1 cellular context compared by ENCODE assay signal in the genomic region with DNA sequence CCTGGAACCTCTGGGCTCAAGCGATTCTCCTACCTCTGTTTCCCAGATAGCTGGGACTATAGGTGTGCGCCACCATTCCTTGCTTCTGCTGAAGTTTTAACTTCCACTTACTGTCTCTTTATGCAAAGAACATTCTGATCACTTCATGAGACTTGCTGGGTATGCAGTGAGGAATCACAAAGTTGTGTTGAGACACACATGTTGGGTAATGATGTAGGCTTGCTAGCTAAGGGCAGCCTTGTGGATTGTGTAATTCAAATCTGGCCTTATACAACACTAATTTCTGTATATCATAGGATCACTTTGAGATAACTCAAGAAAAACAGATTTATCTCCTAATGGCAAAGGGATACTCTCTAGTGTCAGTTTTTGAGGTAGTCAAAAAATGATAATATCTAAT.
TF ChIP-seq lines count a peak whose summit lies in the region.

No MANE protein-coding gene starts in this region.

TF ChIP-seq in GM23338, 12 proteins besides CTCF, POLR2A, EP300 and RAD21 (continued from another document):
- TF ChIP-seq, protein P1, sequence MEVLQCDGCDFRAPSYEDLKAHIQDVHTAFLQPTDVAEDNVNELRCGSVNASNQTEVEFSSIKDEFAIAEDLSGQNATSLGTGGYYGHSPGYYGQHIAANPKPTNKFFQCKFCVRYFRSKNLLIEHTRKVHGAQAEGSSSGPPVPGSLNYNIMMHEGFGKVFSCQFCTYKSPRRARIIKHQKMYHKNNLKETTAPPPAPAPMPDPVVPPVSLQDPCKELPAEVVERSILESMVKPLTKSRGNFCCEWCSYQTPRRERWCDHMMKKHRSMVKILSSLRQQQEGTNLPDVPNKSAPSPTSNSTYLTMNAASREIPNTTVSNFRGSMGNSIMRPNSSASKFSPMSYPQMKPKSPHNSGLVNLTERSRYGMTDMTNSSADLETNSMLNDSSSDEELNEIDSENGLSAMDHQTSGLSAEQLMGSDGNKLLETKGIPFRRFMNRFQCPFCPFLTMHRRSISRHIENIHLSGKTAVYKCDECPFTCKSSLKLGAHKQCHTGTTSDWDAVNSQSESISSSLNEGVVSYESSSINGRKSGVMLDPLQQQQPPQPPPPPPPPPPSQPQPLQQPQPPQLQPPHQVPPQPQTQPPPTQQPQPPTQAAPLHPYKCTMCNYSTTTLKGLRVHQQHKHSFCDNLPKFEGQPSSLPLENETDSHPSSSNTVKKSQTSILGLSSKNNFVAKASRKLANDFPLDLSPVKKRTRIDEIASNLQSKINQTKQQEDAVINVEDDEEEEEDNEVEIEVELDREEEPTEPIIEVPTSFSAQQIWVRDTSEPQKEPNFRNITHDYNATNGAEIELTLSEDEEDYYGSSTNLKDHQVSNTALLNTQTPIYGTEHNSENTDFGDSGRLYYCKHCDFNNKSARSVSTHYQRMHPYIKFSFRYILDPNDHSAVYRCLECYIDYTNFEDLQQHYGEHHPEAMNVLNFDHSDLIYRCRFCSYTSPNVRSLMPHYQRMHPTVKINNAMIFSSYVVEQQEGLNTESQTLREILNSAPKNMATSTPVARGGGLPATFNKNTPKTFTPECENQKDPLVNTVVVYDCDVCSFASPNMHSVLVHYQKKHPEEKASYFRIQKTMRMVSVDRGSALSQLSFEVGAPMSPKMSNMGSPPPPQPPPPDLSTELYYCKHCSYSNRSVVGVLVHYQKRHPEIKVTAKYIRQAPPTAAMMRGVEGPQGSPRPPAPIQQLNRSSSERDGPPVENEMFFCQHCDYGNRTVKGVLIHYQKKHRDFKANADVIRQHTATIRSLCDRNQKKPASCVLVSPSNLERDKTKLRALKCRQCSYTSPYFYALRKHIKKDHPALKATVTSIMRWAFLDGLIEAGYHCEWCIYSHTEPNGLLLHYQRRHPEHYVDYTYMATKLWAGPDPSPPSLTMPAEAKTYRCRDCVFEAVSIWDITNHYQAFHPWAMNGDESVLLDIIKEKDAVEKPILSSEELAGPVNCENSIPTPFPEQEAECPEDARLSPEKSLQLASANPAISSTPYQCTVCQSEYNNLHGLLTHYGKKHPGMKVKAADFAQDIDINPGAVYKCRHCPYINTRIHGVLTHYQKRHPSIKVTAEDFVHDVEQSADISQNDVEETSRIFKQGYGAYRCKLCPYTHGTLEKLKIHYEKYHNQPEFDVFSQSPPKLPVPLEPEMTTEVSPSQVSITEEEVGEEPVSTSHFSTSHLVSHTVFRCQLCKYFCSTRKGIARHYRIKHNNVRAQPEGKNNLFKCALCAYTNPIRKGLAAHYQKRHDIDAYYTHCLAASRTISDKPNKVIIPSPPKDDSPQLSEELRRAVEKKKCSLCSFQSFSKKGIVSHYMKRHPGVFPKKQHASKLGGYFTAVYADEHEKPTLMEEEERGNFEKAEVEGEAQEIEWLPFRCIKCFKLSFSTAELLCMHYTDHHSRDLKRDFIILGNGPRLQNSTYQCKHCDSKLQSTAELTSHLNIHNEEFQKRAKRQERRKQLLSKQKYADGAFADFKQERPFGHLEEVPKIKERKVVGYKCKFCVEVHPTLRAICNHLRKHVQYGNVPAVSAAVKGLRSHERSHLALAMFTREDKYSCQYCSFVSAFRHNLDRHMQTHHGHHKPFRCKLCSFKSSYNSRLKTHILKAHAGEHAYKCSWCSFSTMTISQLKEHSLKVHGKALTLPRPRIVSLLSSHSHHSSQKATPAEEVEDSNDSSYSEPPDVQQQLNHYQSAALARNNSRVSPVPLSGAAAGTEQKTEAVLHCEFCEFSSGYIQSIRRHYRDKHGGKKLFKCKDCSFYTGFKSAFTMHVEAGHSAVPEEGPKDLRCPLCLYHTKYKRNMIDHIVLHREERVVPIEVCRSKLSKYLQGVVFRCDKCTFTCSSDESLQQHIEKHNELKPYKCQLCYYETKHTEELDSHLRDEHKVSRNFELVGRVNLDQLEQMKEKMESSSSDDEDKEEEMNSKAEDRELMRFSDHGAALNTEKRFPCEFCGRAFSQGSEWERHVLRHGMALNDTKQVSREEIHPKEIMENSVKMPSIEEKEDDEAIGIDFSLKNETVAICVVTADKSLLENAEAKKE (CRISPR knock-in tag; IDR thresholded peaks at IDR 0.05): no peak
- TF ChIP-seq ZNF114 (CRISPR knock-in tag; IDR thresholded peaks at IDR 0.05): no peak
- no peak for TF ChIP-seq POLR2AphosphoS5 (IDR thresholded peaks at IDR 0.05; ENCODE audit: low read depth)
- no peak for TF ChIP-seq EZH2phosphoT487 (IDR thresholded peaks at IDR 0.05; ENCODE audit: unreplicated experiment)
- no peak for TF ChIP-seq ZNF331 (CRISPR knock-in tag; IDR thresholded peaks at IDR 0.05; ENCODE audit: low read depth)
- TF ChIP-seq CREB1 (CRISPR knock-in tag; IDR thresholded peaks at IDR 0.05; ENCODE audit: low read depth): no peak
TF ChIP-seq in GM23338: peak in this region for 0.
